Comparison of ENCODE assay signal across 8 cellular contexts in genomic region chr2:157628532-157629415, GRCh38. TPM values are rescaled to one million over a fixed set of nuclear protein-coding genes. Genes with fewer than 3 reads are reported as not detected.
DNase-seq lines count a peak whose midpoint lies in the region; ATAC-seq and TF ChIP-seq lines count a peak whose summit lies in the region.

ACVR1C (minus strand) TSS chr2:157628864; CDS start chr2:157628644, 220 bp downstream.

- peak; percentile 83 for TF ChIP-seq CTCF in endodermal cell (conservative IDR thresholded peaks at IDR 0.05)

- peaks cover 19% of the 10 kb centered on the region for H3K27me3 Mint-ChIP-seq in activated CD8-positive, alpha-beta memory T cell treated with anti-CD3 and anti-CD28 coated beads, Interleukin-2, amount 10 ng/mL, durations not matched to agents 7 days and 5 days
- peaks cover 50% of the 10 kb centered on the region for H3K27me3 Mint-ChIP-seq in endodermal cell (ENCODE audit: insufficient read depth)

- H3K9ac ChIP-seq in endodermal cell (ENCODE audit: extremely low read depth, low read length, poor library complexity, severe bottlenecking), result no peak within 1 kb of the TSS

- 1 to 2% methylated on average over 19 to 76 of the region's 76 CpGs for WGBS in endodermal cell (ENCODE audit: insufficient coverage in 1 of 2, insufficient read length in 1 of 2), 2 experiments

- H3K4me3 Mint-ChIP-seq in activated CD8-positive, alpha-beta memory T cell treated with anti-CD3 and anti-CD28 coated beads, Interleukin-2, amount 10 ng/mL, durations not matched to agents 7 days and 5 days, result peak within 1 kb of the TSS; percentile 79
- H3K4me3 Mint-ChIP-seq in endodermal cell, result peak within 1 kb of the TSS; percentile 69

- peaks cover 45% of the 10 kb centered on the region for H3K27me3 ChIP-seq in endodermal cell (ENCODE audit: control insufficient read depth, insufficient read depth, low read length, poor library complexity, severe bottlenecking)

- no peaks in the 10 kb centered on the region for H3K9me3 ChIP-seq in endodermal cell (ENCODE audit: control insufficient read depth, low read length)

- no peaks in the 10 kb centered on the region for H3K9me3 Mint-ChIP-seq in activated CD8-positive, alpha-beta memory T cell treated with anti-CD3 and anti-CD28 coated beads, Interleukin-2, amount 10 ng/mL, durations not matched to agents 7 days and 5 days (ENCODE audit: low read depth)
- no peaks in the 10 kb centered on the region for H3K9me3 Mint-ChIP-seq in endodermal cell

- H3K36me3 Mint-ChIP-seq in activated CD8-positive, alpha-beta memory T cell treated with anti-CD3 and anti-CD28 coated beads, Interleukin-2, amount 10 ng/mL, durations not matched to agents 7 days and 5 days, result peaks cover 4% of the 10 kb centered on the region
- H3K36me3 Mint-ChIP-seq in endodermal cell (ENCODE audit: low read depth), result no peaks in the 10 kb centered on the region

- peak within 1 kb of the TSS; percentile 73 for H3K27ac Mint-ChIP-seq in activated CD8-positive, alpha-beta memory T cell treated with anti-CD3 and anti-CD28 coated beads, Interleukin-2, amount 10 ng/mL, durations not matched to agents 7 days and 5 days
- no peak within 1 kb of the TSS for H3K27ac Mint-ChIP-seq in endodermal cell

- CTCF ChIA-PET in activated CD8-positive, alpha-beta memory T cell treated with anti-CD3 and anti-CD28 coated beads, Interleukin-2, amount 10 ng/mL, durations not matched to agents 7 days and 5 days (lab: Charles Lee), result interaction anchor here (0.6 to 5.9 kb wide), 46 partner anchors 9 to 395 kb away, joined by 3 to 36 read pairs (median 4); partner anchors contain the start of gene ACVR1

- no peaks in the 10 kb centered on the region for H3K36me3 ChIP-seq in endodermal cell (ENCODE audit: control insufficient read depth, insufficient read depth, low read length)

- DNase-seq in AML-193 (lab: John Stamatoyannopoulos, UW), result peak; percentile 4 to 11
- DNase-seq in NCI-H526 treated with DMSO at 0.1 percent for 48 hours (lab: John Stamatoyannopoulos, UW), result peak; percentile 54
- peak; percentile 81 for DNase-seq in activated CD8-positive, alpha-beta memory T cell treated with anti-CD3 and anti-CD28 coated beads, Interleukin-2, amount 10 ng/mL, durations not matched to agents 7 days and 5 days
- peak; percentile 97 for DNase-seq in endodermal cell
- no peak for DNase-seq in mesenteric fat pad (ENCODE audit: low spot score)
- peak; percentile 18 for DNase-seq in stimulated activated CD8-positive, alpha-beta memory T cell treated with anti-CD3 and anti-CD28 coated beads, Interleukin-15, amount 100 ng/mL, for 1 hour (ENCODE audit: low read depth)

- no peak within 1 kb of the TSS for H3K27ac ChIP-seq in endodermal cell (ENCODE audit: low read depth, low read length)

- peak within 1 kb of the TSS; percentile 85 for H3K4me3 ChIP-seq in endodermal cell (ENCODE audit: low read length)

- H3K4me1 ChIP-seq in endodermal cell (ENCODE audit: control insufficient read depth, insufficient read depth, low read length), result peaks cover 4% of the 10 kb centered on the region

- H3K4me1 Mint-ChIP-seq in activated CD8-positive, alpha-beta memory T cell treated with anti-CD3 and anti-CD28 coated beads, Interleukin-2, amount 10 ng/mL, durations not matched to agents 7 days and 5 days, result peaks cover 32% of the 10 kb centered on the region
- H3K4me1 Mint-ChIP-seq in endodermal cell, result peaks cover 5% of the 10 kb centered on the region

- ATAC-seq in GM19023 (IDR thresholded peaks at IDR 0.05; ENCODE audit: unreplicated experiment) (peak; percentile 82), HG03196 (IDR thresholded peaks at IDR 0.05; ENCODE audit: unreplicated experiment) (peak; percentile 73)
- ATAC-seq in activated CD8-positive, alpha-beta memory T cell treated with anti-CD3 and anti-CD28 coated beads, Interleukin-2, amount 10 ng/mL, durations not matched to agents 7 days and 5 days, result peak; percentile 90

RNA-seq across cellular contexts. Expression of gene ACVR1C, which starts in this region (rescaled TPM):
- 1 to 10 TPM; 1.2 to 2.4 TPM for total RNA-seq in activated CD8-positive, alpha-beta memory T cell treated with anti-CD3 and anti-CD28 coated beads, Interleukin-2, amount 10 ng/mL, durations not matched to agents 7 days and 5 days
- total RNA-seq in endodermal cell, result under 1 TPM; 0.59 to 0.69 TPM
- 0.50 TPM for polyA plus RNA-seq in endodermal cell (2013, experiment 1 of 2)
- polyA plus RNA-seq in endodermal cell (2013, experiment 2 of 2), result 0.66 TPM
- total RNA-seq in mesenteric fat pad, result 44.9 TPM

Comparison
In these comparisons a context has a peak if more than half of its experiments do, and no peak if none do; other contexts are left out.
1. RNA of gene ACVR1C (total RNA-seq): 44.9 TPM in mesenteric fat pad (single experiment); 1.2 to 2.4 TPM in activated CD8-positive, alpha-beta memory T cell treated with anti-CD3 and anti-CD28 coated beads, Interleukin-2, amount 10 ng/mL, durations not matched to agents 7 days and 5 days and 0.59 to 0.69 TPM in endodermal cell; every median in the first group is over 10 times any median in the second.
2. Peak in DNase-seq and H3K4me3 ChIP-seq in endodermal cell; RNA of the gene not detected or under 1 TPM.
3. Peak in every context shown above with its lines, with median percentiles within 50 percentile points of each other: ATAC-seq.